Comparison of ENCODE assay signal across 9 cellular contexts in the genomic region with DNA sequence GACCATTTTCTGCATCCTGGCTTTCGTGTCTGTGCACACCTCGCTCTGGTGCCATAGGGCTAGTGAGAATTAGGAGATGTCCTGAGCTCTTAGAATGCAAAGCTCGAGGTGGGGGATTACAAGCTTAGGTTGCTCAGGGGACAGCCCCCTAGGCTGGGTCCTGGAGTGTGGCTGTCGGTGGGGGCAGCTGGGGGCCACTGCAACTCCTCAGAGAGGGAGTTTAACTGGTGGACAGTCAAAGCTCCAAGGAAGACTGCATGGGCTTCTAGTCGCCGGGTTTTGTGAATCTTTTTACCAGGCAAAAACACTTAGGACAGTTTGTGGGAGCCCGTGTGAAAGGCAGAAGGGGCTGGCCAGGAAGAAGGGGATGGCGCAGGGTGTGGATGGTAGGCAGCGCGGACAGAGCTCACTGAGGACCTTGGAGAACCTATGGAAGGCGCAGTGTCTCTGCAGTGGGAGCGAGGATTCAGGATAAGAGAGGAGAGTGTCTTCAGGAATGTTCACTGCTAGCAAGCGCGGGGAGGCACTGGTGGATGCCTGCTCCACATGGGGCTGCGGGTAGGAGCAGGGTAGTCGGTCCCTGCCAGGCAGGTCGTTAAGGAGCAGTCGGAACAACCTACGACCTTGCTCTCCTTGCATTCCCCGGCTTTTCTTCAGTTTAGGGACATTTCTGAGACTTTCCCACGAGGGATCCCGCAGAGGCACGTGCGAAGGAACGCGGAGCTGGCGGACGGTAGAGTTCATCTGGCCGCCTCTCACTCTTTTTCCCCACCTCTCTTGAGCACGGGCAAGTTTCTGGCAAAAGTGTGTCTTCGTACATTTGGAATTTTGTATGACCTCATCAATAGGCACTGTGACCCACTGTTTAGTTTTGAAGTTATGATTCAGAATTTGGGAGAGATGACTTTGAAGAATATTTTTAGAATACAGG. TPM values are rescaled to one million over a fixed set of nuclear protein-coding genes. Genes with fewer than 3 reads are reported as not detected.
DNase-seq lines count a peak whose midpoint lies in the region; ATAC-seq and TF ChIP-seq lines count a peak whose summit lies in the region.
"Had no signal": no experiment of that assay in that cellular context is flagged by ENCODE, and none has a peak within 500 bp of the region (broad histone marks: within the 10 kb centered on the region; RNA-seq: fewer than 3 reads in every experiment).

No MANE protein-coding gene starts in this region.

- no peaks in the 10 kb centered on the region for H3K79me1 ChIP-seq in mesendoderm (ENCODE audit: low read length)

- H3K36me3 Mint-ChIP-seq in activated CD4-positive, alpha-beta T cell treated with anti-CD3 and anti-CD28 coated beads, Interleukin-2, amount 10 ng/mL, durations not matched to agents 24 days and 14 days (ENCODE audit: low read depth), result peaks cover 4% of the 10 kb centered on the region

- H3K4ac ChIP-seq in mesendoderm (ENCODE audit: low read depth, low read length), result peak overlapping the region; percentile 1

- H3K27ac ChIP-seq in mesendoderm (ENCODE audit: low read depth, low read length), result no peak overlapping the region
- peak overlapping the region; percentile 40 for H3K27ac ChIP-seq in upper lobe of right lung

- H3K27me3 ChIP-seq in mesendoderm (ENCODE audit: insufficient read depth, low read length, poor library complexity), result no peaks in the 10 kb centered on the region
- H3K27me3 ChIP-seq in upper lobe of right lung, result no peaks in the 10 kb centered on the region

- H3K18ac ChIP-seq in mesendoderm (ENCODE audit: low read length), result peak overlapping the region; percentile 25

- no peaks in the 10 kb centered on the region for H3K27me3 Mint-ChIP-seq in activated CD4-positive, alpha-beta T cell treated with anti-CD3 and anti-CD28 coated beads, Interleukin-2, amount 10 ng/mL, durations not matched to agents 24 days and 14 days
- H3K27me3 Mint-ChIP-seq: B cell had no signal

- H4K8ac ChIP-seq in mesendoderm (ENCODE audit: low read depth, low read length), result no peak overlapping the region

- H3K36me3 ChIP-seq in mesendoderm (ENCODE audit: control insufficient read depth, insufficient read depth, low read length) (no peaks in the 10 kb centered on the region), upper lobe of right lung (peaks cover 24% of the 10 kb centered on the region)

- peaks cover 30% of the 10 kb centered on the region for H3K4me1 Mint-ChIP-seq in activated CD4-positive, alpha-beta T cell treated with anti-CD3 and anti-CD28 coated beads, Interleukin-2, amount 10 ng/mL, durations not matched to agents 24 days and 14 days

- H3K23ac ChIP-seq in mesendoderm (ENCODE audit: low read length), result no peak overlapping the region

- H3K4me3 Mint-ChIP-seq in activated CD4-positive, alpha-beta T cell treated with anti-CD3 and anti-CD28 coated beads, Interleukin-2, amount 10 ng/mL, durations not matched to agents 24 days and 14 days, result peak overlapping the region; percentile 49
- H3K4me3 Mint-ChIP-seq: B cell had no signal

- H3K9me3 ChIP-seq in upper lobe of right lung, result no peaks in the 10 kb centered on the region

- WGBS in mesendoderm (ENCODE audit: extremely low coverage, insufficient coverage, low lambda C conversion rate), result no CpG with 5 or more reads among the region's 31 CpGs

- H3K79me2 ChIP-seq in mesendoderm (ENCODE audit: control insufficient read depth, insufficient read depth, low read length), result no peaks in the 10 kb centered on the region

- peak overlapping the region; percentile 21 for H3K4me2 ChIP-seq in mesendoderm (ENCODE audit: low read length)

- H3K27ac Mint-ChIP-seq in activated CD4-positive, alpha-beta T cell treated with anti-CD3 and anti-CD28 coated beads, Interleukin-2, amount 10 ng/mL, durations not matched to agents 24 days and 14 days, result peak overlapping the region; percentile 72
- H3K27ac Mint-ChIP-seq: B cell had no signal

- no peak overlapping the region for H2AK5ac ChIP-seq in mesendoderm (ENCODE audit: low read length)

- no peak overlapping the region for H2BK120ac ChIP-seq in mesendoderm (ENCODE audit: low read depth, low read length)

- H3K9me3 Mint-ChIP-seq in activated CD4-positive, alpha-beta T cell treated with anti-CD3 and anti-CD28 coated beads, Interleukin-2, amount 10 ng/mL, durations not matched to agents 24 days and 14 days, result no peaks in the 10 kb centered on the region

- peak overlapping the region; percentile 71 for H3K56ac ChIP-seq in mesendoderm (ENCODE audit: low read length)

- no peak overlapping the region for H2BK5ac ChIP-seq in mesendoderm (ENCODE audit: low read length)

- peak overlapping the region; percentile 41 for H3K9ac ChIP-seq in mesendoderm (ENCODE audit: low read length)

- no peak overlapping the region for H3K4me3 ChIP-seq in mesendoderm (ENCODE audit: low read length)
- H3K4me3 ChIP-seq in upper lobe of right lung, result peak overlapping the region; percentile 56

- H2BK15ac ChIP-seq in mesendoderm (replicated peaks; ENCODE audit: low read depth), result no peak overlapping the region

- ATAC-seq in upper lobe of right lung, result peak; percentile 29
- no peak for ATAC-seq in GM21528 (IDR thresholded peaks at IDR 0.05; ENCODE audit: low FRiP score, unreplicated experiment)
- no peak for ATAC-seq in GM19395 (IDR thresholded peaks at IDR 0.05; ENCODE audit: unreplicated experiment)

- TF ChIP-seq CTCF in upper lobe of right lung (IDR thresholded peaks at IDR 0.05), result no peak

- intact Hi-C loops in activated CD4-positive, alpha-beta T cell treated with anti-CD3 and anti-CD28 coated beads, Interleukin-2, amount 10 ng/mL, durations not matched to agents 24 days and 14 days (cut with micrococcal nuclease), result loop anchor here (5.0 kb wide), 1 partner anchor 117 kb away; no protein-coding TSS in a partner anchor
- intact Hi-C loops in upper lobe of right lung (cut with DNase I), result no loop called here

- no peak for DNase-seq in activated CD4-positive, alpha-beta T cell treated with anti-CD3 and anti-CD28 coated beads, Interleukin-2, amount 10 ng/mL, durations not matched to agents 24 days and 14 days
- no peak for DNase-seq in activated CD4-positive, alpha-beta T cell treated with anti-CD3 and anti-CD28 coated beads for 48 hours
- DNase-seq in dermis blood vessel endothelial cell (peak; percentile 60), mesendoderm (peak; percentile 89), upper lobe of right lung (no peak), NCI-H69 (lab: John Stamatoyannopoulos, UW) (no peak)

- peaks cover 12% of the 10 kb centered on the region for H3K4me1 ChIP-seq in mesendoderm (ENCODE audit: control insufficient read depth, low read depth, low read length)
- peaks cover 55% of the 10 kb centered on the region for H3K4me1 ChIP-seq in upper lobe of right lung

- no peak overlapping the region for H4K5ac ChIP-seq in mesendoderm (ENCODE audit: low read length)

RNA-seq across cellular contexts. Expression of gene KCNE1, which starts 12.9 kb away (rescaled TPM):
- total RNA-seq in activated CD4-positive, alpha-beta T cell treated with anti-CD3 and anti-CD28 coated beads, Interleukin-2, amount 10 ng/mL, durations not matched to agents 24 days and 14 days, result 0.28 TPM in 1 of 2 replicates, not detected in the other
- total RNA-seq in dermis blood vessel endothelial cell, result under 0.01 and 0.14 TPM in 2 replicates
- polyA plus RNA-seq in mesendoderm (2013, experiment 1 of 2), result 0.21 TPM
- 0.24 TPM for polyA plus RNA-seq in mesendoderm (2013, experiment 2 of 2)
- total RNA-seq in upper lobe of right lung, result 13.6 TPM

Comparison
In these comparisons a context has a peak if more than half of its experiments do, and no peak if none do; other contexts are left out.
1. DNase-seq: peak in dermis blood vessel endothelial cell (single experiment) and mesendoderm (single experiment); none in activated CD4-positive, alpha-beta T cell treated with anti-CD3 and anti-CD28 coated beads, Interleukin-2, amount 10 ng/mL, durations not matched to agents 24 days and 14 days (single experiment), activated CD4-positive, alpha-beta T cell treated with anti-CD3 and anti-CD28 coated beads for 48 hours (single experiment), upper lobe of right lung (single experiment) and NCI-H69 (single experiment).
2. RNA of gene KCNE1, which starts 12.9 kb away (total RNA-seq): 13.6 TPM in upper lobe of right lung (single experiment); 0.28 TPM in activated CD4-positive, alpha-beta T cell treated with anti-CD3 and anti-CD28 coated beads, Interleukin-2, amount 10 ng/mL, durations not matched to agents 24 days and 14 days and under 0.01 to 0.14 TPM in dermis blood vessel endothelial cell; every median in the first group is over 10 times any median in the second.